7 cellular contexts compared by ENCODE assay signal in genomic region chr1:160388406-160388805, GRCh38. TPM values are rescaled to one million over a fixed set of nuclear protein-coding genes. Genes with fewer than 3 reads are reported as not detected.
"Had no signal": no experiment of that assay in that cellular context is flagged by ENCODE, and none has a peak within 500 bp of the region (broad histone marks: within the 10 kb centered on the region; RNA-seq: fewer than 3 reads in every experiment).

No MANE protein-coding gene starts in this region.

RNA-seq across cellular contexts. Expression of gene VANGL2, which starts 12.0 kb away (rescaled TPM):
- total RNA-seq: activated CD4-positive, alpha-beta memory T cell treated with anti-CD3 and anti-CD28 coated beads for 36 hours; activated CD4-positive, alpha-beta memory T cell treated with anti-CD3 and anti-CD28 coated beads, Interleukin-2, amount 10 ng/mL, durations not matched to agents 7 days and 5 days; activated CD8-positive, alpha-beta memory T cell treated with anti-CD3 and anti-CD28 coated beads, Interleukin-2, amount 10 ng/mL, durations not matched to agents 7 days and 5 days; activated CD8-positive, alpha-beta T cell treated with anti-CD3 and anti-CD28 coated beads, Interleukin-2, amount 10 ng/mL, durations not matched to agents 7 days and 5 days; T-helper 1 cell treated with Interleukin-12 subunit alpha and Interleukin-12 subunit beta and Interleukin-4 antibody, amounts not matched to agents 30 ng/mL and 1 ng/mL, for 36 hours; T-helper 17 cell; T-helper 2 cell treated with Interferon-gamma antibody and Interleukin-4, amounts not matched to agents 100 ng/mL and 5 ng/mL, for 36 hours had no signal
